1 cellular context compared by ENCODE assay signal in the genomic region with DNA sequence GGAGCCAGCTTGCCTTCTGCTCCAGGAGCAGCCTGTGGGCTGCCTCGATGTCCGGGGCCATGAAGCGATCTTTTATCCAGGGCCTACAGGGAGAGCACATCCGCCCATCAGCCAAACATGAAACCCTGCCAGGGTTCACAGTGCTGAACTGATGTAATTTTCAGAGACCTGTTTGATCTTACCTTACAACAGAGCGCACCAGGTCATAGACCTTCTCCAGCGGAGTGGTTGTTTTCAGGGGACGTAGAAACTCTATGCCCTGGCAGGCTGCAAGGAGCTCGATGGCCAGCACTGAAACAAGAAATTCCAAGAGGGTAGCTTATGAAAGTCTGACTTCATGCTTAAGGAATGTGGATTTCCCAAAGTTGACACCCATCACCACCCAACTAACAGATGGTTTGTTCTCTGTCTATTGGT.
A peak's percentile ranks its signal among the peaks of the same experiment; 100 is the strongest.
TF ChIP-seq lines count a peak whose summit lies in the region.

No MANE protein-coding gene starts in this region.

TF ChIP-seq in HepG2, 621 proteins besides CTCF, POLR2A, EP300 and RAD21 (continued from another document and continues in another):
- TF ChIP-seq, protein P1, sequence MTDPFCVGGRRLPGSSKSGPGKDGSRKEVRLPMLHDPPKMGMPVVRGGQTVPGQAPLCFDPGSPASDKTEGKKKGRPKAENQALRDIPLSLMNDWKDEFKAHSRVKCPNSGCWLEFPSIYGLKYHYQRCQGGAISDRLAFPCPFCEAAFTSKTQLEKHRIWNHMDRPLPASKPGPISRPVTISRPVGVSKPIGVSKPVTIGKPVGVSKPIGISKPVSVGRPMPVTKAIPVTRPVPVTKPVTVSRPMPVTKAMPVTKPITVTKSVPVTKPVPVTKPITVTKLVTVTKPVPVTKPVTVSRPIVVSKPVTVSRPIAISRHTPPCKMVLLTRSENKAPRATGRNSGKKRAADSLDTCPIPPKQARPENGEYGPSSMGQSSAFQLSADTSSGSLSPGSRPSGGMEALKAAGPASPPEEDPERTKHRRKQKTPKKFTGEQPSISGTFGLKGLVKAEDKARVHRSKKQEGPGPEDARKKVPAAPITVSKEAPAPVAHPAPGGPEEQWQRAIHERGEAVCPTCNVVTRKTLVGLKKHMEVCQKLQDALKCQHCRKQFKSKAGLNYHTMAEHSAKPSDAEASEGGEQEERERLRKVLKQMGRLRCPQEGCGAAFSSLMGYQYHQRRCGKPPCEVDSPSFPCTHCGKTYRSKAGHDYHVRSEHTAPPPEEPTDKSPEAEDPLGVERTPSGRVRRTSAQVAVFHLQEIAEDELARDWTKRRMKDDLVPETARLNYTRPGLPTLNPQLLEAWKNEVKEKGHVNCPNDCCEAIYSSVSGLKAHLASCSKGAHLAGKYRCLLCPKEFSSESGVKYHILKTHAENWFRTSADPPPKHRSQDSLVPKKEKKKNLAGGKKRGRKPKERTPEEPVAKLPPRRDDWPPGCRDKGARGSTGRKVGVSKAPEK (CRISPR knock-in tag; IDR thresholded peaks at IDR 0.05; ENCODE audit: borderline replicate concordance), result peak; percentile 41; the same call in 1 of the 2 replicates
- TF ChIP-seq IKZF4 (CRISPR knock-in tag; IDR thresholded peaks at IDR 0.05; ENCODE audit: borderline replicate concordance, low read depth, not compliant biosample characterization) (no peak), TBX3 (IDR thresholded peaks at IDR 0.05; ENCODE audit: borderline replicate concordance) (no peak), ZNF3 (CRISPR knock-in tag; IDR thresholded peaks at IDR 0.05) (no peak), ZNF713 (CRISPR knock-in tag; IDR thresholded peaks at IDR 0.05) (no peak), RXRA (CRISPR knock-in tag; IDR thresholded peaks at IDR 0.05) (peak; percentile 87), KDM2A (CRISPR knock-in tag; IDR thresholded peaks at IDR 0.05; ENCODE audit: borderline replicate concordance, low read depth) (peak; percentile 36; the same call in 1 of the 2 replicates), KLF12 (CRISPR knock-in tag; IDR thresholded peaks at IDR 0.05; ENCODE audit: borderline replicate concordance) (no peak), ISL2 (CRISPR knock-in tag; IDR thresholded peaks at IDR 0.05) (peak; percentile 86), FOXK1 (CRISPR knock-in tag; IDR thresholded peaks at IDR 0.05; ENCODE audit: borderline replicate concordance, low read depth) (peak; percentile 27; the same call in 1 of the 2 replicates), ZNF550 (CRISPR knock-in tag; IDR thresholded peaks at IDR 0.05; ENCODE audit: borderline replicate concordance) (no peak), ZNF468 (CRISPR knock-in tag; IDR thresholded peaks at IDR 0.05) (no peak), ZFP41 (CRISPR knock-in tag; IDR thresholded peaks at IDR 0.05; ENCODE audit: borderline replicate concordance) (no peak), ZFY (CRISPR knock-in tag; IDR thresholded peaks at IDR 0.05) (peak; percentile 55), SRY (CRISPR knock-in tag; IDR thresholded peaks at IDR 0.05) (no peak), ZNF709 (CRISPR knock-in tag; IDR thresholded peaks at IDR 0.05) (no peak)
- TF ChIP-seq, protein P2, sequence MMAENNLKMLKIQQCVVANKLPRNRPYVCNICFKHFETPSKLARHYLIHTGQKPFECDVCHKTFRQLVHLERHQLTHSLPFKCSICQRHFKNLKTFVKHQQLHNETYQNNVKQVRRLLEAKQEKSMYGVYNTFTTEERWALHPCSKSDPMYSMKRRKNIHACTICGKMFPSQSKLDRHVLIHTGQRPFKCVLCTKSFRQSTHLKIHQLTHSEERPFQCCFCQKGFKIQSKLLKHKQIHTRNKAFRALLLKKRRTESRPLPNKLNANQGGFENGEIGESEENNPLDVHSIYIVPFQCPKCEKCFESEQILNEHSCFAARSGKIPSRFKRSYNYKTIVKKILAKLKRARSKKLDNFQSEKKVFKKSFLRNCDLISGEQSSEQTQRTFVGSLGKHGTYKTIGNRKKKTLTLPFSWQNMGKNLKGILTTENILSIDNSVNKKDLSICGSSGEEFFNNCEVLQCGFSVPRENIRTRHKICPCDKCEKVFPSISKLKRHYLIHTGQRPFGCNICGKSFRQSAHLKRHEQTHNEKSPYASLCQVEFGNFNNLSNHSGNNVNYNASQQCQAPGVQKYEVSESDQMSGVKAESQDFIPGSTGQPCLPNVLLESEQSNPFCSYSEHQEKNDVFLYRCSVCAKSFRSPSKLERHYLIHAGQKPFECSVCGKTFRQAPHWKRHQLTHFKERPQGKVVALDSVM (CRISPR knock-in tag; IDR thresholded peaks at IDR 0.05), result no peak
- TF ChIP-seq, protein P3, sequence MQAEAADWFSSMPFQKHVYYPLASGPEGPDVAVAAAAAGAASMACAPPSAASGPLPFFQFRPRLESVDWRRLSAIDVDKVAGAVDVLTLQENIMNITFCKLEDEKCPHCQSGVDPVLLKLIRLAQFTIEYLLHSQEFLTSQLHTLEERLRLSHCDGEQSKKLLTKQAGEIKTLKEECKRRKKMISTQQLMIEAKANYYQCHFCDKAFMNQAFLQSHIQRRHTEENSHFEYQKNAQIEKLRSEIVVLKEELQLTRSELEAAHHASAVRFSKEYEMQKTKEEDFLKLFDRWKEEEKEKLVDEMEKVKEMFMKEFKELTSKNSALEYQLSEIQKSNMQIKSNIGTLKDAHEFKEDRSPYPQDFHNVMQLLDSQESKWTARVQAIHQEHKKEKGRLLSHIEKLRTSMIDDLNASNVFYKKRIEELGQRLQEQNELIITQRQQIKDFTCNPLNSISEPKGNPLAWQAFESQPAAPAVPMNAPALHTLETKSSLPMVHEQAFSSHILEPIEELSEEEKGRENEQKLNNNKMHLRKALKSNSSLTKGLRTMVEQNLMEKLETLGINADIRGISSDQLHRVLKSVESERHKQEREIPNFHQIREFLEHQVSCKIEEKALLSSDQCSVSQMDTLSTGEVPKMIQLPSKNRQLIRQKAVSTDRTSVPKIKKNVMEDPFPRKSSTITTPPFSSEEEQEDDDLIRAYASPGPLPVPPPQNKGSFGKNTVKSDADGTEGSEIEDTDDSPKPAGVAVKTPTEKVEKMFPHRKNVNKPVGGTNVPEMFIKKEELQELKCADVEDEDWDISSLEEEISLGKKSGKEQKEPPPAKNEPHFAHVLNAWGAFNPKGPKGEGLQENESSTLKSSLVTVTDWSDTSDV (CRISPR knock-in tag; IDR thresholded peaks at IDR 0.05), result no peak
- TF ChIP-seq, protein P4, sequence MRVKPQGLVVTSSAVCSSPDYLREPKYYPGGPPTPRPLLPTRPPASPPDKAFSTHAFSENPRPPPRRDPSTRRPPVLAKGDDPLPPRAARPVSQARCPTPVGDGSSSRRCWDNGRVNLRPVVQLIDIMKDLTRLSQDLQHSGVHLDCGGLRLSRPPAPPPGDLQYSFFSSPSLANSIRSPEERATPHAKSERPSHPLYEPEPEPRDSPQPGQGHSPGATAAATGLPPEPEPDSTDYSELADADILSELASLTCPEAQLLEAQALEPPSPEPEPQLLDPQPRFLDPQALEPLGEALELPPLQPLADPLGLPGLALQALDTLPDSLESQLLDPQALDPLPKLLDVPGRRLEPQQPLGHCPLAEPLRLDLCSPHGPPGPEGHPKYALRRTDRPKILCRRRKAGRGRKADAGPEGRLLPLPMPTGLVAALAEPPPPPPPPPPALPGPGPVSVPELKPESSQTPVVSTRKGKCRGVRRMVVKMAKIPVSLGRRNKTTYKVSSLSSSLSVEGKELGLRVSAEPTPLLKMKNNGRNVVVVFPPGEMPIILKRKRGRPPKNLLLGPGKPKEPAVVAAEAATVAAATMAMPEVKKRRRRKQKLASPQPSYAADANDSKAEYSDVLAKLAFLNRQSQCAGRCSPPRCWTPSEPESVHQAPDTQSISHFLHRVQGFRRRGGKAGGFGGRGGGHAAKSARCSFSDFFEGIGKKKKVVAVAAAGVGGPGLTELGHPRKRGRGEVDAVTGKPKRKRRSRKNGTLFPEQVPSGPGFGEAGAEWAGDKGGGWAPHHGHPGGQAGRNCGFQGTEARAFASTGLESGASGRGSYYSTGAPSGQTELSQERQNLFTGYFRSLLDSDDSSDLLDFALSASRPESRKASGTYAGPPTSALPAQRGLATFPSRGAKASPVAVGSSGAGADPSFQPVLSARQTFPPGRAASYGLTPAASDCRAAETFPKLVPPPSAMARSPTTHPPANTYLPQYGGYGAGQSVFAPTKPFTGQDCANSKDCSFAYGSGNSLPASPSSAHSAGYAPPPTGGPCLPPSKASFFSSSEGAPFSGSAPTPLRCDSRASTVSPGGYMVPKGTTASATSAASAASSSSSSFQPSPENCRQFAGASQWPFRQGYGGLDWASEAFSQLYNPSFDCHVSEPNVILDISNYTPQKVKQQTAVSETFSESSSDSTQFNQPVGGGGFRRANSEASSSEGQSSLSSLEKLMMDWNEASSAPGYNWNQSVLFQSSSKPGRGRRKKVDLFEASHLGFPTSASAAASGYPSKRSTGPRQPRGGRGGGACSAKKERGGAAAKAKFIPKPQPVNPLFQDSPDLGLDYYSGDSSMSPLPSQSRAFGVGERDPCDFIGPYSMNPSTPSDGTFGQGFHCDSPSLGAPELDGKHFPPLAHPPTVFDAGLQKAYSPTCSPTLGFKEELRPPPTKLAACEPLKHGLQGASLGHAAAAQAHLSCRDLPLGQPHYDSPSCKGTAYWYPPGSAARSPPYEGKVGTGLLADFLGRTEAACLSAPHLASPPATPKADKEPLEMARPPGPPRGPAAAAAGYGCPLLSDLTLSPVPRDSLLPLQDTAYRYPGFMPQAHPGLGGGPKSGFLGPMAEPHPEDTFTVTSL (CRISPR knock-in tag; IDR thresholded peaks at IDR 0.05; ENCODE audit: borderline replicate concordance), result peak; percentile 89
- TF ChIP-seq, protein P5, sequence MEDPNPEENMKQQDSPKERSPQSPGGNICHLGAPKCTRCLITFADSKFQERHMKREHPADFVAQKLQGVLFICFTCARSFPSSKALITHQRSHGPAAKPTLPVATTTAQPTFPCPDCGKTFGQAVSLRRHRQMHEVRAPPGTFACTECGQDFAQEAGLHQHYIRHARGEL (CRISPR knock-in tag; IDR thresholded peaks at IDR 0.05), result no peak
- TF ChIP-seq, protein P6, sequence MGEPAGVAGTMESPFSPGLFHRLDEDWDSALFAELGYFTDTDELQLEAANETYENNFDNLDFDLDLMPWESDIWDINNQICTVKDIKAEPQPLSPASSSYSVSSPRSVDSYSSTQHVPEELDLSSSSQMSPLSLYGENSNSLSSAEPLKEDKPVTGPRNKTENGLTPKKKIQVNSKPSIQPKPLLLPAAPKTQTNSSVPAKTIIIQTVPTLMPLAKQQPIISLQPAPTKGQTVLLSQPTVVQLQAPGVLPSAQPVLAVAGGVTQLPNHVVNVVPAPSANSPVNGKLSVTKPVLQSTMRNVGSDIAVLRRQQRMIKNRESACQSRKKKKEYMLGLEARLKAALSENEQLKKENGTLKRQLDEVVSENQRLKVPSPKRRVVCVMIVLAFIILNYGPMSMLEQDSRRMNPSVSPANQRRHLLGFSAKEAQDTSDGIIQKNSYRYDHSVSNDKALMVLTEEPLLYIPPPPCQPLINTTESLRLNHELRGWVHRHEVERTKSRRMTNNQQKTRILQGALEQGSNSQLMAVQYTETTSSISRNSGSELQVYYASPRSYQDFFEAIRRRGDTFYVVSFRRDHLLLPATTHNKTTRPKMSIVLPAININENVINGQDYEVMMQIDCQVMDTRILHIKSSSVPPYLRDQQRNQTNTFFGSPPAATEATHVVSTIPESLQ (CRISPR knock-in tag; conservative IDR thresholded peaks at IDR 0.05), result no peak
- TF ChIP-seq, protein P7, sequence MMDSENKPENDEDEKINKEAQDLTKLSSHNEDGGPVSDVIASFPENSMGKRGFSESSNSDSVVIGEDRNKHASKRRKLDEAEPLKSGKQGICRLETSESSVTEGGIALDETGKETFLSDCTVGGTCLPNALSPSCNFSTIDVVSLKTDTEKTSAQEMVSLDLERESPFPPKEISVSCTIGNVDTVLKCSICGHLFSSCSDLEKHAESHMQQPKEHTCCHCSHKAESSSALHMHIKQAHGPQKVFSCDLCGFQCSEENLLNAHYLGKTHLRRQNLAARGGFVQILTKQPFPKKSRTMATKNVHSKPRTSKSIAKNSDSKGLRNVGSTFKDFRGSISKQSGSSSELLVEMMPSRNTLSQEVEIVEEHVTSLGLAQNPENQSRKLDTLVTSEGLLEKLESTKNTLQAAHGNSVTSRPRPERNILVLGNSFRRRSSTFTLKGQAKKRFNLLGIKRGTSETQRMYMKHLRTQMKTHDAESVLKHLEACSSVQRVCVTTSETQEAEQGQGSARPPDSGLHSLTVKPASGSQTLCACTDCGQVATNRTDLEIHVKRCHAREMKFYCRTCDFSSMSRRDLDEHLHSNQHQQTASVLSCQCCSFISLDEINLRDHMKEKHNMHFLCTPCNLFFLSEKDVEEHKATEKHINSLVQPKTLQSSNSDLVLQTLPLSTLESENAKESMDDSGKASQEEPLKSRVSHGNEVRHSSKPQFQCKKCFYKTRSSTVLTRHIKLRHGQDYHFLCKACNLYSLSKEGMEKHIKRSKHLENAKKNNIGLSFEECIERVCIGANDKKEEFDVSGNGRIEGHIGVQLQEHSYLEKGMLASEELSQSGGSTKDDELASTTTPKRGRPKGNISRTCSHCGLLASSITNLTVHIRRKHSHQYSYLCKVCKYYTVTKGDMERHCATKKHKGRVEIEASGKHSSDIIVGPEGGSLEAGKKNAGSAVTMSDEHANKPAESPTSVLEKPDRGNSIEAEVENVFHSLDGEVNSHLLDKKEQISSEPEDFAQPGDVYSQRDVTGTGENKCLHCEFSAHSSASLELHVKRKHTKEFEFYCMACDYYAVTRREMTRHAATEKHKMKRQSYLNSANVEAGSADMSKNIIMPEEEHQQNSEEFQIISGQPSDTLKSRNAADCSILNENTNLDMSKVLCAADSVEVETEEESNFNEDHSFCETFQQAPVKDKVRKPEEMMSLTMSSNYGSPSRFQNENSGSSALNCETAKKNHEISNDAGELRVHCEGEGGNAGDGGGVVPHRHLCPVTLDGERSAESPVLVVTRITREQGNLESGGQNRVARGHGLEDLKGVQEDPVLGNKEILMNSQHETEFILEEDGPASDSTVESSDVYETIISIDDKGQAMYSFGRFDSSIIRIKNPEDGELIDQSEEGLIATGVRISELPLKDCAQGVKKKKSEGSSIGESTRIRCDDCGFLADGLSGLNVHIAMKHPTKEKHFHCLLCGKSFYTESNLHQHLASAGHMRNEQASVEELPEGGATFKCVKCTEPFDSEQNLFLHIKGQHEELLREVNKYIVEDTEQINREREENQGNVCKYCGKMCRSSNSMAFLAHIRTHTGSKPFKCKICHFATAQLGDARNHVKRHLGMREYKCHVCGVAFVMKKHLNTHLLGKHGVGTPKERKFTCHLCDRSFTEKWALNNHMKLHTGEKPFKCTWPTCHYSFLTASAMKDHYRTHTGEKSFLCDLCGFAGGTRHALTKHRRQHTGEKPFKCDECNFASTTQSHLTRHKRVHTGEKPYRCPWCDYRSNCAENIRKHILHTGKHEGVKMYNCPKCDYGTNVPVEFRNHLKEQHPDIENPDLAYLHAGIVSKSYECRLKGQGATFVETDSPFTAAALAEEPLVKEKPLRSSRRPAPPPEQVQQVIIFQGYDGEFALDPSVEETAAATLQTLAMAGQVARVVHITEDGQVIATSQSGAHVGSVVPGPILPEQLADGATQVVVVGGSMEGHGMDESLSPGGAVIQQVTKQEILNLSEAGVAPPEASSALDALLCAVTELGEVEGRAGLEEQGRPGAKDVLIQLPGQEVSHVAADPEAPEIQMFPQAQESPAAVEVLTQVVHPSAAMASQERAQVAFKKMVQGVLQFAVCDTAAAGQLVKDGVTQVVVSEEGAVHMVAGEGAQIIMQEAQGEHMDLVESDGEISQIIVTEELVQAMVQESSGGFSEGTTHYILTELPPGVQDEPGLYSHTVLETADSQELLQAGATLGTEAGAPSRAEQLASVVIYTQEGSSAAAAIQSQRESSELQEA (CRISPR knock-in tag; IDR thresholded peaks at IDR 0.05; ENCODE audit: not compliant biosample characterization), result no peak
- TF ChIP-seq, protein P8, sequence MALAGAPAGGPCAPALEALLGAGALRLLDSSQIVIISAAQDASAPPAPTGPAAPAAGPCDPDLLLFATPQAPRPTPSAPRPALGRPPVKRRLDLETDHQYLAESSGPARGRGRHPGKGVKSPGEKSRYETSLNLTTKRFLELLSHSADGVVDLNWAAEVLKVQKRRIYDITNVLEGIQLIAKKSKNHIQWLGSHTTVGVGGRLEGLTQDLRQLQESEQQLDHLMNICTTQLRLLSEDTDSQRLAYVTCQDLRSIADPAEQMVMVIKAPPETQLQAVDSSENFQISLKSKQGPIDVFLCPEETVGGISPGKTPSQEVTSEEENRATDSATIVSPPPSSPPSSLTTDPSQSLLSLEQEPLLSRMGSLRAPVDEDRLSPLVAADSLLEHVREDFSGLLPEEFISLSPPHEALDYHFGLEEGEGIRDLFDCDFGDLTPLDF (CRISPR knock-in tag; IDR thresholded peaks at IDR 0.05), result no peak
